Comparison of ENCODE assay signal across 9 cellular contexts in genomic region chr10:23081891-23082290, GRCh38. TPM values are rescaled to one million over a fixed set of nuclear protein-coding genes. Genes with fewer than 3 reads are reported as not detected.
DNase-seq lines count a peak whose midpoint lies in the region; ATAC-seq and TF ChIP-seq lines count a peak whose summit lies in the region.
"Had no signal": no experiment of that assay in that cellular context is flagged by ENCODE, and none has a peak within 500 bp of the region (broad histone marks: within the 10 kb centered on the region; RNA-seq: fewer than 3 reads in every experiment).

No MANE protein-coding gene starts in this region.

- CTCF ChIA-PET in activated CD4-positive, alpha-beta T cell treated with anti-CD3 and anti-CD28 coated beads for 36 hours (lab: Charles Lee): no interaction called here

- H3K4me3 Mint-ChIP-seq in activated CD4-positive, alpha-beta T cell treated with anti-CD3 and anti-CD28 coated beads for 36 hours: no peak overlapping the region

- no peaks in the 10 kb centered on the region for H3K9me3 Mint-ChIP-seq in activated CD4-positive, alpha-beta T cell treated with anti-CD3 and anti-CD28 coated beads for 36 hours (ENCODE audit: low read depth)

- POLR2A ChIA-PET in activated CD4-positive, alpha-beta T cell treated with anti-CD3 and anti-CD28 coated beads for 36 hours (lab: Charles Lee): no interaction called here

- peaks cover 17% of the 10 kb centered on the region for H3K27me3 Mint-ChIP-seq in activated CD4-positive, alpha-beta T cell treated with anti-CD3 and anti-CD28 coated beads for 36 hours

- WGBS in right lobe of liver (ENCODE audit: insufficient coverage, low coverage, low lambda C conversion rate, missing lambda C conversion rate): 50% methylated on average over 1 of the region's 4 CpGs

- TF ChIP-seq CTCF in DND-41 (IDR thresholded peaks at IDR 0.05; ENCODE audit: borderline replicate concordance, extremely low read depth, low read length, poor library complexity, severe bottlenecking): peak; percentile 43
- TF ChIP-seq CTCF in WI38 (IDR thresholded peaks at IDR 0.05; ENCODE audit: low read depth, low read length): peak; percentile 13; the same call in 1 of the 2 replicates
- TF ChIP-seq CTCF in right lobe of liver (IDR thresholded peaks at IDR 0.05): peak in 3 of 4 donors; percentile 13 to 34 (median 20)

- no peaks in the 10 kb centered on the region for H3K36me3 Mint-ChIP-seq in activated CD4-positive, alpha-beta T cell treated with anti-CD3 and anti-CD28 coated beads for 36 hours (ENCODE audit: low read depth)

- no peak overlapping the region for H3K27ac Mint-ChIP-seq in activated CD4-positive, alpha-beta T cell treated with anti-CD3 and anti-CD28 coated beads for 36 hours

- no peak overlapping the region for H2AFZ ChIP-seq in DND-41 (ENCODE audit: low read depth, low read length)

- H3K4me1 ChIP-seq in DND-41 (ENCODE audit: insufficient read depth, low read length) (no peaks in the 10 kb centered on the region), right lobe of liver (no peaks in the 10 kb centered on the region)

- DNase-seq in DND-41 (no peak), HT-29 (ENCODE audit: low spot score) (peak; percentile 3), right lobe of liver (no peak), activated gamma-delta T cell treated with Interleukin-2 at 50 U/mL for 16 hours (no peak)
- DNase-seq in activated CD4-positive, alpha-beta T cell treated with anti-CD3 and anti-CD28 coated beads for 36 hours: no peak
- no peak for DNase-seq in activated CD4-positive, CD25-positive, alpha-beta regulatory T cell treated with anti-CD3 and anti-CD28 coated beads, Interleukin-2, amount 50 U/mL, for 72 hours
- DNase-seq: NCI-H1930 had no signal

- H4K20me1 ChIP-seq in DND-41 (ENCODE audit: insufficient read depth, low read length): no peaks in the 10 kb centered on the region

- H3K27ac ChIP-seq in DND-41 (ENCODE audit: low read length) (no peak overlapping the region), right lobe of liver (no peak overlapping the region)

- H3K9me3 ChIP-seq in DND-41 (ENCODE audit: insufficient read depth, low read length, severe bottlenecking): no peaks in the 10 kb centered on the region
- no peaks in the 10 kb centered on the region for H3K9me3 ChIP-seq in right lobe of liver

- no peaks in the 10 kb centered on the region for H3K79me2 ChIP-seq in DND-41 (ENCODE audit: insufficient read depth, low read length)

- ATAC-seq in DND-41 (ENCODE audit: insufficient read depth, low read depth) (no peak; the same call in 2 of the 3 replicates), right lobe of liver (peak in 3 of 4 donors; percentile 23 to 51 (median 46)), HG03095 (IDR thresholded peaks at IDR 0.05; ENCODE audit: unreplicated experiment) (no peak)
- no peak for ATAC-seq in activated CD4-positive, alpha-beta T cell treated with anti-CD3 and anti-CD28 coated beads for 36 hours

- no peak overlapping the region for H3K4me3 ChIP-seq in DND-41 (ENCODE audit: low read depth in 1 of 2, low read length in 2 of 2)
- no peak overlapping the region for H3K4me3 ChIP-seq in WI38 (ENCODE audit: low read depth, low read length)
- H3K4me3 ChIP-seq in right lobe of liver: no peak overlapping the region

- no peaks in the 10 kb centered on the region for H3K4me1 Mint-ChIP-seq in activated CD4-positive, alpha-beta T cell treated with anti-CD3 and anti-CD28 coated beads for 36 hours

- no peak for TF ChIP-seq POLR2A in right lobe of liver (IDR thresholded peaks at IDR 0.05)

- intact Hi-C loops in right lobe of liver (cut with DNase I): no loop called here
- intact Hi-C loops in activated CD4-positive, alpha-beta T cell treated with anti-CD3 and anti-CD28 coated beads for 36 hours (cut with DNase I, micrococcal nuclease): no loop called here

- H3K27me3 ChIP-seq in DND-41 (ENCODE audit: insufficient read depth, low read length, poor library complexity) (peaks cover 6% of the 10 kb centered on the region), right lobe of liver (peaks cover 0 to 3% of the 10 kb centered on the region in 2 donors)

- H3K36me3 ChIP-seq in DND-41 (ENCODE audit: insufficient read depth, low read length) (no peaks in the 10 kb centered on the region), right lobe of liver (no peaks in the 10 kb centered on the region)

- H3K9ac ChIP-seq in DND-41 (ENCODE audit: low read depth, low read length): no peak overlapping the region

- no peak overlapping the region for H3K4me2 ChIP-seq in DND-41 (ENCODE audit: insufficient read depth, low read length)

RNA-seq across cellular contexts. Expression of gene MSRB2, which starts 13.5 kb away (rescaled TPM):
- 24.3 and 24.7 TPM in 2 replicates for total RNA-seq in HT-29 (2014; rRNA removed; shearing (Covaris generic))
- 10 to 100 TPM; 15.3 to 40.2 (median 31.7) TPM for total RNA-seq in right lobe of liver
- 1 to 10 TPM; 8.2 to 9.0 TPM for total RNA-seq in activated CD4-positive, alpha-beta T cell treated with anti-CD3 and anti-CD28 coated beads for 36 hours

Comparison
In these comparisons a context has a peak if more than half of its experiments do, and no peak if none do; other contexts are left out.
1. ATAC-seq: peak in right lobe of liver (3 of 4); none in DND-41 (single experiment), activated CD4-positive, alpha-beta T cell treated with anti-CD3 and anti-CD28 coated beads for 36 hours (single experiment) and HG03095 (single experiment).
2. Peak in every context shown above with its lines, with median percentiles within 50 percentile points of each other: CTCF ChIP-seq.